17 cellular contexts compared by ENCODE assay signal in the genomic region with DNA sequence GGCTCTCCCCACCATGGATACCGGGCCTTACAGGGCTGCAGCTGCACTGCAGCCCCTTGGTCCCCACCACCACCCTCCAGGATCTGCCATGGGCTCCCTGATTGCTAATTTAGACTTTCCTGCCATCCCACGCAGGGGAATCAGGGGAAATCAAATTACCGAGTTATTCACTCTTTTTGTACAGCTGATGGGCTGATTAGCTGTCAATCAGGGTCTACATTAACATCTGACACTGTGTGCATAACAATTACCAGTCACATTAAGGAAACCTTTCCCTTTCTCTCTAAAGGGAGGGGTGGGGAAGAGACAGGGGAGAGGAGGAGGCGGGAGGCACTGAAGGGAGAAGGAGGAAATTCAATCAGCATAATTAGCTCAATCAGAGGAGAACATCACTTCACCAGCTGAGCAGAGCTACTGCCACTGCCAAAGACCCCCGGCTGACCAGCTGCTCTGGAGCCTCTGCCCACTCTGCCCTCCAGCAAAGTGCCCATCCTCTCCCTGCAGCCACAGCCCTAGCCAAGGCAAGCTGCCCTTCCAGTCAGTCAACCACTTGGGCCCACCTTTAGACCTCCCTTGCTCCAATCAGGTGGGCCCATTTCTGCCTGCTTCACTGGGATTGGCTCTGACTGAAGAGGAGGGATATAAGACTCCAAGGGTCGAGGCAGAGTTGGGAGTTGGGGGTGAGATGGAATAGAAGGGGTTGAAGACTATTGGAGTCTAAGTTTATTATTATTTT.
A peak's percentile ranks its signal among the peaks of the same experiment; 100 is the strongest.
DNase-seq lines count a peak whose midpoint lies in the region; ATAC-seq and TF ChIP-seq lines count a peak whose summit lies in the region.
"Had no signal": no experiment of that assay in that cellular context is flagged by ENCODE, and none has a peak within 500 bp of the region (broad histone marks: within the 10 kb centered on the region; RNA-seq: fewer than 3 reads in every experiment).

No MANE protein-coding gene starts in this region.

- no peak for TF ChIP-seq CTCF in neural cell (IDR thresholded peaks at IDR 0.05; ENCODE audit: poor library complexity, severe bottlenecking)

- no peak for TF ChIP-seq RAD21 in neural cell (conservative IDR thresholded peaks at IDR 0.05)

- no peaks in the 10 kb centered on the region for H3K4me1 ChIP-seq in Karpas-422 (ENCODE audit: low read length)
- H3K4me1 ChIP-seq: BLaER1 treated with 17β-estradiol and CSF1 and Interleukin-3, amounts not matched to agents 10 nM and 100 nM; breast epithelium; HAP-1 had no signal

- H3K4me3 ChIP-seq in Karpas-422 (ENCODE audit: low read length): no peak overlapping the region
- H3K4me3 ChIP-seq in neural cell (ENCODE audit: low read length): no peak overlapping the region
- H3K4me3 ChIP-seq: BLaER1 treated with 17β-estradiol and CSF1 and Interleukin-3, amounts not matched to agents 10 nM and 100 nM; breast epithelium; HAP-1 had no signal

- no peaks in the 10 kb centered on the region for H3K27me3 ChIP-seq in Karpas-422 (ENCODE audit: low read length)
- H3K27me3 ChIP-seq in neural cell (ENCODE audit: insufficient read depth, low read depth, low read length): peaks cover 3% of the 10 kb centered on the region
- H3K27me3 ChIP-seq: BLaER1 treated with 17β-estradiol and CSF1 and Interleukin-3, amounts not matched to agents 10 nM and 100 nM; breast epithelium had no signal

- peaks cover 6% of the 10 kb centered on the region for H3F3A ChIP-seq in neural cell (ENCODE audit: insufficient read depth, low read length, poor library complexity, severe bottlenecking)

- H3K79me2 ChIP-seq in Karpas-422 (ENCODE audit: low read length) (no peaks in the 10 kb centered on the region), neural cell (replicated peaks; ENCODE audit: insufficient read depth, low read length) (no peaks in the 10 kb centered on the region)

- H3K9me3 ChIP-seq in Karpas-422 (ENCODE audit: low read length) (no peaks in the 10 kb centered on the region), neural cell (ENCODE audit: low read length) (no peaks in the 10 kb centered on the region)
- H3K9me3 ChIP-seq: HAP-1 had no signal

- H2AFZ ChIP-seq in Karpas-422 (ENCODE audit: low read length): no peak overlapping the region
- H2AFZ ChIP-seq in neural cell (ENCODE audit: low read depth, low read length): no peak overlapping the region

- peak; percentile 23 for DNase-seq in NCI-H146 (lab: John Stamatoyannopoulos, UW)
- no peak for DNase-seq in NCI-H146 treated with DMSO at 0.1 percent for 48 hours (lab: John Stamatoyannopoulos, UW; ENCODE audit: unreplicated experiment)
- peak; percentile 49 for DNase-seq in Karpas-422
- DNase-seq in SK-MEL-5 (ENCODE audit: low read depth, low spot score): peak; percentile 40
- no peak for DNase-seq in MV-4-11 (lab: John Stamatoyannopoulos, UW)
- no peak for DNase-seq in OCI-M1 (lab: John Stamatoyannopoulos, UW)
- DNase-seq: activated CD4-positive, alpha-beta T cell treated with anti-CD3 and anti-CD28 coated beads for 48 hours; IMR-90; NCI-H2171; stimulated activated CD4-positive, alpha-beta T cell treated with anti-CD3 and anti-CD28 coated beads, Interleukin-4, amount 100 ng/mL, for 24 hours had no signal

- H3K27ac ChIP-seq in Karpas-422 (ENCODE audit: low read length) (no peak overlapping the region), neural cell (ENCODE audit: low read length) (no peak overlapping the region)
- H3K27ac ChIP-seq: BLaER1 treated with 17β-estradiol and CSF1 and Interleukin-3, amounts not matched to agents 10 nM and 100 nM; breast epithelium; epithelial cell of prostate had no signal

- ATAC-seq in HG03520 (IDR thresholded peaks at IDR 0.05; ENCODE audit: unreplicated experiment): no peak
- ATAC-seq: natural killer cell treated with Interleukin-12 subunit alpha and Interleukin-12 subunit beta and Interleukin-15 and Interleukin-18, amount 100 ng/mL, for 72 hours had no signal

- H3K9ac ChIP-seq in Karpas-422 (ENCODE audit: low read length) (no peak overlapping the region), neural cell (ENCODE audit: low read length) (no peak overlapping the region)
- H3K9ac ChIP-seq: BLaER1 treated with 17β-estradiol and CSF1 and Interleukin-3, amounts not matched to agents 10 nM and 100 nM had no signal

- TF ChIP-seq EP300 in neural cell (conservative IDR thresholded peaks at IDR 0.05; ENCODE audit: poor library complexity, severe bottlenecking): no peak

- H3K4me2 ChIP-seq in Karpas-422 (ENCODE audit: low read depth, low read length, poor library complexity, severe bottlenecking): no peak overlapping the region
- H3K4me2 ChIP-seq in neural cell (ENCODE audit: low read length): no peak overlapping the region
- H3K4me2 ChIP-seq: BLaER1 treated with 17β-estradiol and CSF1 and Interleukin-3, amounts not matched to agents 10 nM and 100 nM had no signal

- in situ Hi-C loops in SK-MEL-5 (cut with HindIII; ENCODE audit: low pct_unique_long_range_greater_than_20kb, low sequenced_read_pairs): no loop called here

- no peaks in the 10 kb centered on the region for H4K20me1 ChIP-seq in Karpas-422 (ENCODE audit: insufficient read depth, low read depth, low read length)
- H4K20me1 ChIP-seq in neural cell (ENCODE audit: insufficient read depth): no peaks in the 10 kb centered on the region
- H4K20me1 ChIP-seq: BLaER1 treated with 17β-estradiol and CSF1 and Interleukin-3, amounts not matched to agents 10 nM and 100 nM had no signal

- H3K9me2 ChIP-seq in Karpas-422 (replicated peaks; ENCODE audit: insufficient read depth, low read length) (no peaks in the 10 kb centered on the region), neural cell (ENCODE audit: insufficient read depth, low read length) (no peaks in the 10 kb centered on the region)

- H3K36me3 ChIP-seq in Karpas-422 (ENCODE audit: insufficient read depth, low read length) (no peaks in the 10 kb centered on the region), neural cell (ENCODE audit: insufficient read depth, low read length) (no peaks in the 10 kb centered on the region)
- H3K36me3 ChIP-seq: BLaER1 treated with 17β-estradiol and CSF1 and Interleukin-3, amounts not matched to agents 10 nM and 100 nM; breast epithelium; HAP-1 had no signal

TF ChIP-seq in neural cell, 6 proteins besides CTCF, POLR2A, EP300 and RAD21:
- TF ChIP-seq POLR2AphosphoS5 (IDR thresholded peaks at IDR 0.05): peak; percentile 51
- TF ChIP-seq MXI1 (conservative IDR thresholded peaks at IDR 0.05; ENCODE audit: poor library complexity, severe bottlenecking): no peak

Comparison
In these comparisons a context has a peak if more than half of its experiments do, and no peak if none do; other contexts are left out.
1. DNase-seq: peak in NCI-H146 (single experiment), Karpas-422 (single experiment) and SK-MEL-5 (single experiment); none in NCI-H146 treated with DMSO at 0.1 percent for 48 hours (single experiment), MV-4-11 (single experiment) and OCI-M1 (single experiment).